ENCODE assay signal across 11 cellular contexts in the genomic region with DNA sequence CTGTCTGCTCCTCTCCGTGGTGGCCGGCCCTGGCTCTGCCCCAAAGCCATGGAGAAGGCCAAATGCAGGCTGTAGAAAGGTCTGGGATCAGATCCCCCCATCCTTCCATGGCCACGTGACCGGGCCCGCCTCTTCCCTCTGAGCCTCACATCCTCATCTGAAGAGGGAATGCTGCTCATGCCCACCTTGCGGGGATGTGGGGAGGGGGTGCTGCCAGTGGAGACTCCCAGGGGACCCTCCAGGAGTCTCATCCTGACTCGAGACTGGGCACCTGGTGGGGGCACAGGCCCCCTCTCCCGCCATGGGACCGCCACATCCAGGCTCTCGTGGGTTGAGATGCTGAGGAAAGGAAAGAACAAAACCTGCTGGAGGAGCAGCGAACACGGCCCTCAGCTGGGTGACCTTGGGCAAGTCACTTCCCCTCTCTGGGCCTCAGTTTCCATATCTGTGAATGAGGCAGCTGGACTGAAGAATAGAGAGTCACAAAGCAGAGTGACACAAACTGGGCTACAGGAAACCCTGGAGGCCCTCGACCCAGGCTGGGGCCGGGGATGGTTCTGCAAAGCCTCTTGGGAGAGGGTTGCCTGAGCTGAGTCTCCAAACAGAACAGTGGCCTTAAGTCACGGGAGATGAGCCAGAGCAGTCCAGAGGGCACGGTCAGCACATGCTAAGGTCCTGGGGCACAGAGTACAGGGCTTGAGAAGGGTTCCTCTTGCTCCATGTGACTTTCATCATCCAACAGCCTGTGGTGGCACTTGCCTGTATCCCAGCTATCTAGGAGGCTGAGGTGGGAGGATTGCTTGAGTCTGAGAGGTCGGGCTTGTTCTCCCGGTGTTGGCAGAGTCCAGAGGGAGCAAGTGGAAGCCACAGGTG. TPM values are rescaled to one million over a fixed set of nuclear protein-coding genes. Genes with fewer than 3 reads are reported as not detected.
A peak's percentile ranks its signal among the peaks of the same experiment; 100 is the strongest.
DNase-seq lines count a peak whose midpoint lies in the region; ATAC-seq, FAIRE-seq and TF ChIP-seq lines count a peak whose summit lies in the region.
"Had no signal": no experiment of that assay in that cellular context is flagged by ENCODE, and none has a peak within 500 bp of the region (broad histone marks: within the 10 kb centered on the region; RNA-seq: fewer than 3 reads in every experiment).

No MANE protein-coding gene starts in this region.

- TF ChIP-seq CTCF in DND-41 (IDR thresholded peaks at IDR 0.05; ENCODE audit: borderline replicate concordance, extremely low read depth, low read length, poor library complexity, severe bottlenecking): no peak

- H3K27me3 Mint-ChIP-seq in naive thymus-derived CD8-positive, alpha-beta T cell: no peaks in the 10 kb centered on the region

- H3K27me3 ChIP-seq in DND-41 (ENCODE audit: insufficient read depth, low read length, poor library complexity): no peaks in the 10 kb centered on the region

- no peak for TF ChIP-seq POLR2A in erythroblast (IDR thresholded peaks at IDR 0.05; ENCODE audit: low read length)

- FAIRE-seq in urothelium cell line (lab: Jason Lieb, UNC): no peak

- POLR2A ChIA-PET in naive thymus-derived CD8-positive, alpha-beta T cell (lab: Charles Lee): interaction anchor here (0.6 to 5.8 kb wide), 14 partner anchors 7 to 572 kb away, joined by 3 to 148 read pairs (median 5); a partner anchor contains a TSS

- no peaks in the 10 kb centered on the region for H4K20me1 ChIP-seq in DND-41 (ENCODE audit: insufficient read depth, low read length)

- peaks cover 28 to 72% (median 55%) of the 10 kb centered on the region in 4 donors for H3K4me1 Mint-ChIP-seq in naive thymus-derived CD8-positive, alpha-beta T cell

- peak overlapping the region in 1 of 2 experiments; percentile 47; a peak in 2 of 4 replicates for H3K4me3 ChIP-seq in DND-41 (ENCODE audit: low read depth in 1 of 2, low read length in 2 of 2)
- H3K4me3 ChIP-seq: PC-9 had no signal

- H3K27ac Mint-ChIP-seq in naive thymus-derived CD8-positive, alpha-beta T cell: peak overlapping the region; percentile 94 to 99 (median 97)

- peaks cover 59% of the 10 kb centered on the region for H3K4me1 ChIP-seq in DND-41 (ENCODE audit: insufficient read depth, low read length)

- peak overlapping the region; percentile 97 for H3K27ac ChIP-seq in DND-41 (ENCODE audit: low read length)
- H3K27ac ChIP-seq: PC-9 had no signal

- peak overlapping the region; percentile 48 to 90 (median 80) for H3K4me3 Mint-ChIP-seq in naive thymus-derived CD8-positive, alpha-beta T cell

- H2AFZ ChIP-seq in DND-41 (ENCODE audit: low read depth, low read length): peak overlapping the region; percentile 1
- H2AFZ ChIP-seq: PC-9 had no signal

- peak; percentile 63 for DNase-seq in DND-41
- DNase-seq in activated T-cell treated with anti-CD3 and anti-CD28 coated beads, Interleukin-2, amount 50 U/mL, for 48 hours: peak; percentile 60 to 63
- DNase-seq in naive thymus-derived CD8-positive, alpha-beta T cell: no peak
- no peak for DNase-seq in AG08396 (ENCODE audit: low spot score)
- no peak for DNase-seq in erythroblast (lab: John Stamatoyannopoulos, UW)
- no peak for DNase-seq in urothelium cell line (ENCODE audit: low spot score)
- DNase-seq: activated gamma-delta T cell, NCI-H2081, PC-9 had no signal

- ATAC-seq in DND-41 (ENCODE audit: insufficient read depth, low read depth) (no peak; the same call in 2 of the 3 replicates), GM21737 (IDR thresholded peaks at IDR 0.05; ENCODE audit: unreplicated experiment) (peak; percentile 3), HG02623 (IDR thresholded peaks at IDR 0.05; ENCODE audit: unreplicated experiment) (no peak)
- no peak for ATAC-seq in naive thymus-derived CD8-positive, alpha-beta T cell

- no peaks in the 10 kb centered on the region for H3K9me3 Mint-ChIP-seq in naive thymus-derived CD8-positive, alpha-beta T cell

- H3K36me3 Mint-ChIP-seq in naive thymus-derived CD8-positive, alpha-beta T cell: no peaks in the 10 kb centered on the region

- H3K4me2 ChIP-seq in DND-41 (ENCODE audit: insufficient read depth, low read length): peak overlapping the region; percentile 67
- H3K4me2 ChIP-seq: PC-9 had no signal

- H3K9me3 ChIP-seq in DND-41 (ENCODE audit: insufficient read depth, low read length, severe bottlenecking): no peaks in the 10 kb centered on the region

- H3K36me3 ChIP-seq in DND-41 (ENCODE audit: insufficient read depth, low read length): no peaks in the 10 kb centered on the region

- peak overlapping the region; percentile 68 for H3K9ac ChIP-seq in DND-41 (ENCODE audit: low read depth, low read length)

- 0 out of 2 replicates have a peak, but pooled peaks cover 5% of the 10 kb centered on the region for H3K79me2 ChIP-seq in DND-41 (ENCODE audit: insufficient read depth, low read length)

RNA-seq across cellular contexts. Expression of a gene that starts 30.1 kb away (rescaled TPM):
- total RNA-seq in naive thymus-derived CD8-positive, alpha-beta T cell: 10 to 100 TPM; 15.8 to 16.5 TPM
- 10 to 100 TPM; 13.5 to 24.0 (median 13.5) TPM for polyA plus RNA-seq in naive thymus-derived CD8-positive, alpha-beta T cell

RNA-seq across cellular contexts. Expression of a gene that starts 43.2 kb away (rescaled TPM):
- not detected for total RNA-seq in naive thymus-derived CD8-positive, alpha-beta T cell
- polyA plus RNA-seq in naive thymus-derived CD8-positive, alpha-beta T cell: not detected
- total RNA-seq: PC-9 had no signal

RNA-seq across cellular contexts. Expression of a gene that starts 47.5 kb away (rescaled TPM):
- total RNA-seq in naive thymus-derived CD8-positive, alpha-beta T cell: not detected
- polyA plus RNA-seq in naive thymus-derived CD8-positive, alpha-beta T cell: not detected
- total RNA-seq: PC-9 had no signal

RNA-seq across cellular contexts. Expression of a gene that starts 50.4 kb away (rescaled TPM):
- total RNA-seq in naive thymus-derived CD8-positive, alpha-beta T cell: not detected
- polyA plus RNA-seq in naive thymus-derived CD8-positive, alpha-beta T cell: not detected
- total RNA-seq: PC-9 had no signal

RNA-seq across cellular contexts. Expression of a gene that starts 55.2 kb away (rescaled TPM):
- not detected for total RNA-seq in naive thymus-derived CD8-positive, alpha-beta T cell
- polyA plus RNA-seq in naive thymus-derived CD8-positive, alpha-beta T cell: not detected
- total RNA-seq: PC-9 had no signal

Comparison
In these comparisons a context has a peak if more than half of its experiments do, and no peak if none do; other contexts are left out.
1. DNase-seq: peak in DND-41 (single experiment) and activated T-cell treated with anti-CD3 and anti-CD28 coated beads, Interleukin-2, amount 50 U/mL, for 48 hours (2 of 2); none in naive thymus-derived CD8-positive, alpha-beta T cell (0 of 10), AG08396 (single experiment), erythroblast (0 of 2) and urothelium cell line (single experiment).